ENCODE assay signal across 26 cellular contexts in the genomic region with DNA sequence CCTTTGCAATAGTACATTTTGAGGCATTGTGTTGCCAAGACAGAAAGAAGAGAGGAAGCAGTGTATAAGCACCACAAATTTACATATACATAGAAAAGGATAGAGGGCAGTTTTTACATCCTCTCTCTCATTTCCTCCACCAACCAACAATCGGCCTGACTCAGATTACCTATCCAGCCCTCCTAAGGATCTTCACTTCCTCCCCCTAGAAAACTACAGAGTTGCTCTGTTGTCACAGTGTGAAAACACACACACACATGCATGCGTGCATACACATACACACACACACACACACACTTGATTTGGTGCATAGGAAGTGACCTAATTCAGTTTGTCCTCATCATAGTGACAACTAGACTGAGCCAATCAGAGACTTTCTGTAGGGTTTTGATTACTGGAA.
DNase-seq lines count a peak whose midpoint lies in the region; ATAC-seq and TF ChIP-seq lines count a peak whose summit lies in the region.
"Had no signal": no experiment of that assay in that cellular context is flagged by ENCODE, and none has a peak within 500 bp of the region (broad histone marks: within the 10 kb centered on the region; RNA-seq: fewer than 3 reads in every experiment).

No MANE protein-coding gene starts in this region.

- H3K4me1 ChIP-seq in ascending aorta = peaks cover 0 to 9% of the 10 kb centered on the region in 2 donors
- H3K4me1 ChIP-seq: adrenal gland had no signal

- no peak for DNase-seq in stimulated activated effector memory CD8-positive, alpha-beta T cell treated with anti-CD3 and anti-CD28 coated beads, Interleukin-12 subunit alpha, Interleukin-12 subunit beta, amount 100 ng/mL, for 72 hours (ENCODE audit: low spot score in 2 of 2)
- DNase-seq in ascending aorta (ENCODE audit: low spot score in 2 of 2) (no peak), CD1c-positive myeloid dendritic cell (ENCODE audit: extremely low spot score) (no peak), NCI-H526 (lab: John Stamatoyannopoulos, UW) (no peak)
- DNase-seq: activated CD4-positive, alpha-beta T cell treated with anti-CD3 and anti-CD28 coated beads, Interleukin-2, amount 10 ng/mL, durations not matched to agents 7 days and 5 days; activated naive CD4-positive, alpha-beta T cell; activated T-cell treated with anti-CD3 and anti-CD28 coated beads, Interleukin-2, amount 50 U/mL, for 24 hours; adrenal gland; brain microvascular endothelial cell; HFFc6; KG1; kidney; naive thymus-derived CD4-positive, alpha-beta T cell; NCI-H1694; NCI-H510A; NK-92 treated with Interleukin-12 subunit alpha and Interleukin-12 subunit beta, amount 100 ng/mL, for 24 hours; SHP77; stimulated activated CD4-positive, alpha-beta T cell treated with anti-CD3 and anti-CD28 coated beads, Interleukin-4, amount 100 ng/mL, for 4 hours; stimulated activated naive CD4-positive, alpha-beta T cell; testis had no signal

- no peak overlapping the region for H3K4me3 Mint-ChIP-seq in stimulated activated effector memory CD8-positive, alpha-beta T cell treated with anti-CD3 and anti-CD28 coated beads, Interleukin-12 subunit alpha, Interleukin-12 subunit beta, amount 100 ng/mL, for 72 hours
- H3K4me3 Mint-ChIP-seq: activated CD4-positive, alpha-beta T cell treated with anti-CD3 and anti-CD28 coated beads, Interleukin-2, amount 10 ng/mL, durations not matched to agents 7 days and 5 days; activated T-cell treated with anti-CD3 and anti-CD28 coated beads, Interleukin-2, amount 50 U/mL, for 24 hours; CD4-positive, CD25-positive, alpha-beta regulatory T cell; HFFc6; mesothelial cell of epicardium; naive thymus-derived CD4-positive, alpha-beta T cell had no signal

- TF ChIP-seq CTCF in VCaP (conservative IDR thresholded peaks at IDR 0.05) = no peak
- TF ChIP-seq CTCF in ascending aorta (IDR thresholded peaks at IDR 0.05) = no peak

- H3K27me3 ChIP-seq in ascending aorta = no peaks in the 10 kb centered on the region
- H3K27me3 ChIP-seq: adrenal gland, brain microvascular endothelial cell, testis had no signal

- H3K27ac Mint-ChIP-seq in stimulated activated effector memory CD8-positive, alpha-beta T cell treated with anti-CD3 and anti-CD28 coated beads, Interleukin-12 subunit alpha, Interleukin-12 subunit beta, amount 100 ng/mL, for 72 hours = no peak overlapping the region
- H3K27ac Mint-ChIP-seq: activated CD4-positive, alpha-beta T cell treated with anti-CD3 and anti-CD28 coated beads, Interleukin-2, amount 10 ng/mL, durations not matched to agents 7 days and 5 days; activated T-cell treated with anti-CD3 and anti-CD28 coated beads, Interleukin-2, amount 50 U/mL, for 24 hours; CD4-positive, CD25-positive, alpha-beta regulatory T cell; HFFc6; mesothelial cell of epicardium; naive thymus-derived CD4-positive, alpha-beta T cell had no signal

- no peak overlapping the region for H3K4me3 ChIP-seq in ascending aorta
- H3K4me3 ChIP-seq: adrenal gland, testis had no signal

- H3K36me3 ChIP-seq in ascending aorta = no peaks in the 10 kb centered on the region
- H3K36me3 ChIP-seq: adrenal gland, brain microvascular endothelial cell had no signal

- ATAC-seq in GM19452 (IDR thresholded peaks at IDR 0.05; ENCODE audit: unreplicated experiment) (peak; percentile 65), HG03159 (IDR thresholded peaks at IDR 0.05; ENCODE audit: unreplicated experiment) (peak; percentile 63)
- peak; percentile 28 for ATAC-seq in stimulated activated effector memory CD8-positive, alpha-beta T cell treated with anti-CD3 and anti-CD28 coated beads, Interleukin-12 subunit alpha, Interleukin-12 subunit beta, amount 100 ng/mL, for 72 hours
- ATAC-seq: naive thymus-derived CD4-positive, alpha-beta T cell had no signal

- no peaks in the 10 kb centered on the region for H3K9me3 ChIP-seq in ascending aorta
- H3K9me3 ChIP-seq: adrenal gland, testis had no signal

- intact Hi-C loops in ascending aorta (cut with DNase I) = no loop called here

- H3K4me1 Mint-ChIP-seq in stimulated activated effector memory CD8-positive, alpha-beta T cell treated with anti-CD3 and anti-CD28 coated beads, Interleukin-12 subunit alpha, Interleukin-12 subunit beta, amount 100 ng/mL, for 72 hours = peaks cover 10% of the 10 kb centered on the region
- H3K4me1 Mint-ChIP-seq: CD4-positive, CD25-positive, alpha-beta regulatory T cell had no signal

- peaks cover 6% of the 10 kb centered on the region for H3K36me3 Mint-ChIP-seq in stimulated activated effector memory CD8-positive, alpha-beta T cell treated with anti-CD3 and anti-CD28 coated beads, Interleukin-12 subunit alpha, Interleukin-12 subunit beta, amount 100 ng/mL, for 72 hours
- H3K36me3 Mint-ChIP-seq: mesothelial cell of epicardium had no signal

- H3K27ac ChIP-seq in VCaP (peak overlapping the region; percentile 50; the same call in 1 of the 2 replicates), ascending aorta (no peak overlapping the region)
- H3K27ac ChIP-seq: adrenal gland, brain microvascular endothelial cell, epithelial cell of prostate, testis had no signal

- no peaks in the 10 kb centered on the region for H3K9me3 Mint-ChIP-seq in stimulated activated effector memory CD8-positive, alpha-beta T cell treated with anti-CD3 and anti-CD28 coated beads, Interleukin-12 subunit alpha, Interleukin-12 subunit beta, amount 100 ng/mL, for 72 hours
- H3K9me3 Mint-ChIP-seq: activated T-cell treated with anti-CD3 and anti-CD28 coated beads, Interleukin-2, amount 50 U/mL, for 24 hours; HFFc6; mesothelial cell of epicardium had no signal
